In genomic region chr7:96718107-96719003, GRCh38 we compare ENCODE assay signal across 21 cellular contexts.
"Had no signal": no experiment of that assay in that cellular context is flagged by ENCODE, and none has a peak within 500 bp of the region (broad histone marks: within the 10 kb centered on the region; RNA-seq: fewer than 3 reads in every experiment).

No MANE protein-coding gene starts in this region.

- H3K4me1 ChIP-seq: pancreas, transverse colon had no signal

- H3K9me3 Mint-ChIP-seq: central memory CD8-positive, alpha-beta T cell had no signal

- H3K36me3 ChIP-seq: pancreas, thoracic aorta, transverse colon had no signal

- H3K4me3 Mint-ChIP-seq: central memory CD8-positive, alpha-beta T cell; endodermal cell; naive B cell; nephron; stimulated activated naive B cell treated with anti-CD40 and anti-IgM and Interleukin-4, amounts not matched to agents 10 μg/mL and 1 μg/mL and 100 μg/mL, for 72 hours; stimulated activated naive CD8-positive, alpha-beta T cell treated with anti-CD3 and anti-CD28 coated beads, Interleukin-15, amount 100 ng/mL, for 72 hours had no signal

- DNase-seq: dermis blood vessel endothelial cell; foreskin melanocyte; islet precursor cell; left ventricle myocardium superior; mesendoderm; naive B cell; occipital lobe; pancreas; retina; stimulated activated CD4-positive, alpha-beta T cell treated with anti-CD3 and anti-CD28 coated beads, Interleukin-2, amount 100 ng/mL, for 24 hours; stimulated activated CD4-positive, alpha-beta T cell treated with anti-CD3 and anti-CD28 coated beads, Interleukin-4, amount 100 ng/mL, for 4 hours; stimulated activated naive B cell treated with anti-CD40 and anti-IgM and Interleukin-4, amounts not matched to agents 10 μg/mL and 1 μg/mL and 100 μg/mL, for 72 hours; stimulated activated naive CD8-positive, alpha-beta T cell treated with anti-CD3 and anti-CD28 coated beads, Interleukin-15, amount 100 ng/mL, for 72 hours; transverse colon had no signal

- ATAC-seq: left ventricle myocardium superior; sciatic nerve; stimulated activated naive B cell treated with anti-CD40 and anti-IgM and Interleukin-4, amounts not matched to agents 10 μg/mL and 1 μg/mL and 100 μg/mL, for 72 hours; stimulated activated naive CD8-positive, alpha-beta T cell treated with anti-CD3 and anti-CD28 coated beads, Interleukin-15, amount 100 ng/mL, for 72 hours had no signal

- H2AFZ ChIP-seq: hepatocyte had no signal

- H3K4me3 ChIP-seq: hepatocyte, pancreas, thoracic aorta, transverse colon had no signal

- H3K36me3 Mint-ChIP-seq: stimulated activated naive B cell treated with anti-CD40 and anti-IgM and Interleukin-4, amounts not matched to agents 10 μg/mL and 1 μg/mL and 100 μg/mL, for 72 hours had no signal

- H3K79me2 ChIP-seq: hepatocyte had no signal

- H3K27ac ChIP-seq: hepatocyte, pancreas, thoracic aorta, transverse colon had no signal

- H3K4me1 Mint-ChIP-seq: central memory CD8-positive, alpha-beta T cell; naive B cell; stimulated activated naive B cell treated with anti-CD40 and anti-IgM and Interleukin-4, amounts not matched to agents 10 μg/mL and 1 μg/mL and 100 μg/mL, for 72 hours; stimulated activated naive CD8-positive, alpha-beta T cell treated with anti-CD3 and anti-CD28 coated beads, Interleukin-15, amount 100 ng/mL, for 72 hours had no signal

- H3K9me3 ChIP-seq: pancreas, thoracic aorta, transverse colon had no signal

- H3K4me2 ChIP-seq: hepatocyte had no signal

- H3K27ac Mint-ChIP-seq: endodermal cell; naive B cell; nephron; progenitor cell of endocrine pancreas; stimulated activated naive B cell treated with anti-CD40 and anti-IgM and Interleukin-4, amounts not matched to agents 10 μg/mL and 1 μg/mL and 100 μg/mL, for 72 hours; stimulated activated naive CD8-positive, alpha-beta T cell treated with anti-CD3 and anti-CD28 coated beads, Interleukin-15, amount 100 ng/mL, for 72 hours had no signal
